Comparison of ENCODE assay signal across 8 cellular contexts in genomic region chr17:81222906-81223757, GRCh38. TPM values are rescaled to one million over a fixed set of nuclear protein-coding genes. Genes with fewer than 3 reads are reported as not detected.
DNase-seq lines count a peak whose midpoint lies in the region; ATAC-seq and TF ChIP-seq lines count a peak whose summit lies in the region.

CEP131 (minus strand) TSS chr17:81222965; CDS start chr17:81220056, 2,909 bp downstream.

- H3K27me3 ChIP-seq in H9 (ENCODE audit: insufficient read depth, low read length): no peaks in the 10 kb centered on the region

- no peak within 1 kb of the TSS for H4K91ac ChIP-seq in H9 (ENCODE audit: insufficient read length, low read depth, low read length)

- H3K14ac ChIP-seq in H9 (ENCODE audit: insufficient read depth, low read length): peak within 1 kb of the TSS; percentile 64

- no peak within 1 kb of the TSS for H2BK120ac ChIP-seq in H9 (ENCODE audit: low read depth, low read length, poor library complexity, severe bottlenecking)

- H2BK15ac ChIP-seq in H9 (ENCODE audit: low read depth, low read length): no peak within 1 kb of the TSS

- H4K20me1 ChIP-seq in H9 (ENCODE audit: control insufficient read depth, insufficient read depth, insufficient read length): no peaks in the 10 kb centered on the region

- no peak within 1 kb of the TSS for H3T11ph ChIP-seq in H9 (ENCODE audit: low read length)

- no peak within 1 kb of the TSS for H4K8ac ChIP-seq in H9 (replicated peaks; ENCODE audit: insufficient read length, low read depth, low read length)

- H3K9me3 Mint-ChIP-seq in H9: no peaks in the 10 kb centered on the region; a peak in 1 of 5 replicates
- H3K9me3 Mint-ChIP-seq in natural killer cell treated with Interleukin-12 subunit alpha and Interleukin-12 subunit beta and Interleukin-15 and Interleukin-18, amount 100 ng/mL, for 72 hours: no peaks in the 10 kb centered on the region

- no peaks in the 10 kb centered on the region; the same call in 1 of the 2 replicates for H3K4me1 ChIP-seq in H9 (ENCODE audit: insufficient read depth, low read length)

- H3K27ac Mint-ChIP-seq in H9: peak within 1 kb of the TSS; percentile 18 to 93 (median 63); a peak in 4 of 7 replicates
- H3K27ac Mint-ChIP-seq in natural killer cell treated with Interleukin-12 subunit alpha and Interleukin-12 subunit beta and Interleukin-15 and Interleukin-18, amount 100 ng/mL, for 72 hours: peak within 1 kb of the TSS; percentile 6 to 56

- H2BK12ac ChIP-seq in H9 (ENCODE audit: insufficient read length, low read depth, low read length): no peak within 1 kb of the TSS

- no peak within 1 kb of the TSS for H3K27ac ChIP-seq in H9 (ENCODE audit: insufficient read length, low read depth, low read length)

- no peak within 1 kb of the TSS for H2AK5ac ChIP-seq in H9 (ENCODE audit: insufficient read length, low read length)

- H2BK20ac ChIP-seq in H9 (ENCODE audit: low read depth, low read length, poor library complexity, severe bottlenecking): no peak within 1 kb of the TSS

- peaks cover 0 to 11% (median 6%) of the 10 kb centered on the region in 3 experiments for H3K36me3 Mint-ChIP-seq in H9 (ENCODE audit: insufficient read depth in 1 of 3, low read depth in 3 of 3)
- H3K36me3 Mint-ChIP-seq in natural killer cell treated with Interleukin-12 subunit alpha and Interleukin-12 subunit beta and Interleukin-15 and Interleukin-18, amount 100 ng/mL, for 72 hours: no peaks in the 10 kb centered on the region

- H4K5ac ChIP-seq in H9 (ENCODE audit: insufficient read length, low read depth, low read length): no peak within 1 kb of the TSS

- H3K27me3 Mint-ChIP-seq in H9 (ENCODE audit: low read depth): peaks cover 20% of the 10 kb centered on the region
- H3K27me3 Mint-ChIP-seq in natural killer cell treated with Interleukin-12 subunit alpha and Interleukin-12 subunit beta and Interleukin-15 and Interleukin-18, amount 100 ng/mL, for 72 hours: no peaks in the 10 kb centered on the region

- TF ChIP-seq POLR2A in Raji (IDR thresholded peaks at IDR 0.05; ENCODE audit: insufficient read depth, low read depth, low read length): peak; percentile 64

- no peak within 1 kb of the TSS for H3K4ac ChIP-seq in H9 (ENCODE audit: low read depth, low read length)

- TF ChIP-seq CTCF in H9 (conservative IDR thresholded peaks at IDR 0.05): no peak
- TF ChIP-seq CTCF in fibroblast of pulmonary artery (IDR thresholded peaks at IDR 0.05; ENCODE audit: low read length, missing control alignments): no peak

- peak within 1 kb of the TSS; percentile 21 for H3K9ac ChIP-seq in H9 (ENCODE audit: extremely low read depth, insufficient read length, low read length)

- H3K79me2 ChIP-seq in H9 (ENCODE audit: insufficient read depth, low read length): no peaks in the 10 kb centered on the region

- H2AFZ ChIP-seq in H9 (ENCODE audit: low read length): no peak within 1 kb of the TSS

- no peak within 1 kb of the TSS for H2BK5ac ChIP-seq in H9 (ENCODE audit: insufficient read length, low read length)

- H3K18ac ChIP-seq in H9 (ENCODE audit: insufficient read length, low read depth, low read length): peak within 1 kb of the TSS; percentile 63

- H3K79me1 ChIP-seq in H9 (ENCODE audit: insufficient read depth, low read depth, low read length, poor library complexity, severe bottlenecking): peaks cover 6% of the 10 kb centered on the region

- no peak within 1 kb of the TSS for H3K56ac ChIP-seq in H9 (ENCODE audit: insufficient read length, low read depth, low read length)

- peak within 1 kb of the TSS; percentile 80 for H3K4me2 ChIP-seq in H9 (ENCODE audit: insufficient read depth, insufficient read length, low read length)

- no CpG with 5 or more reads among the region's 79 CpGs for WGBS in H9 (ENCODE audit: extremely low coverage, insufficient read length, low lambda C conversion rate)

- peak within 1 kb of the TSS; percentile 69 to 83 for H3K4me3 Mint-ChIP-seq in H9
- H3K4me3 Mint-ChIP-seq in natural killer cell treated with Interleukin-12 subunit alpha and Interleukin-12 subunit beta and Interleukin-15 and Interleukin-18, amount 100 ng/mL, for 72 hours: peak within 1 kb of the TSS; percentile 89

- H3K9me3 ChIP-seq in H9 (ENCODE audit: control insufficient read depth, low read depth, low read length): no peaks in the 10 kb centered on the region

- peaks cover 15% of the 10 kb centered on the region in 2 experiments for H3K4me1 Mint-ChIP-seq in H9
- H3K4me1 Mint-ChIP-seq in natural killer cell treated with Interleukin-12 subunit alpha and Interleukin-12 subunit beta and Interleukin-15 and Interleukin-18, amount 100 ng/mL, for 72 hours (ENCODE audit: low read depth in 2 of 2): peaks cover 15 to 16% of the 10 kb centered on the region in 2 donors

- H3K4me3 ChIP-seq in fibroblast of pulmonary artery (replicated peaks; ENCODE audit: low read depth, low read length): peak within 1 kb of the TSS; percentile 69

- no peak within 1 kb of the TSS for H3K23ac ChIP-seq in H9 (ENCODE audit: insufficient read length, low read depth, low read length)

- peak; percentile 98 for DNase-seq in ELF-1 (ENCODE audit: low read depth, low spot score)
- peak; percentile 100 for DNase-seq in H9
- peak; percentile 96 for DNase-seq in M059J (ENCODE audit: low read depth)
- peak; percentile 100 for DNase-seq in activated T-helper 9 cell treated with anti-CD3 and anti-CD28 coated beads, Interleukin-2, amount 50 U/mL, for 16 hours (ENCODE audit: low read depth)
- DNase-seq in fibroblast of pulmonary artery (ENCODE audit: low read depth): peak; percentile 98
- peak; percentile 99 for DNase-seq in natural killer cell treated with Interleukin-12 subunit alpha and Interleukin-12 subunit beta and Interleukin-15 and Interleukin-18, amount 100 ng/mL, for 72 hours (ENCODE audit: low spot score)
- DNase-seq in stimulated activated naive CD4-positive, alpha-beta T cell treated with Interleukin-2 at 50 U/mL for 16 hours (lab: John Stamatoyannopoulos, UW): peak; percentile 99

- ATAC-seq in natural killer cell treated with Interleukin-12 subunit alpha and Interleukin-12 subunit beta and Interleukin-15 and Interleukin-18, amount 100 ng/mL, for 72 hours: peak; percentile 97 to 99

- peaks cover 14% of the 10 kb centered on the region for H3K23me2 ChIP-seq in H9 (ENCODE audit: insufficient read length, low read depth, low read length, poor library complexity, severe bottlenecking)

RNA-seq across cellular contexts. Expression of gene CEP131, which starts in this region (rescaled TPM):
- total RNA-seq in H9 (2021): 16.3 and 16.5 TPM in 2 replicates
- 7.8 and 18.2 TPM in 2 replicates for total RNA-seq in M059J (2014; rRNA removed; shearing (Covaris generic))
- 10 to 100 TPM in 1 of 2 donors, 1 to 10 TPM in 1; 7.8 to 14.5 TPM for total RNA-seq in natural killer cell treated with Interleukin-12 subunit alpha and Interleukin-12 subunit beta and Interleukin-15 and Interleukin-18, amount 100 ng/mL, for 72 hours
